In the genomic region with DNA sequence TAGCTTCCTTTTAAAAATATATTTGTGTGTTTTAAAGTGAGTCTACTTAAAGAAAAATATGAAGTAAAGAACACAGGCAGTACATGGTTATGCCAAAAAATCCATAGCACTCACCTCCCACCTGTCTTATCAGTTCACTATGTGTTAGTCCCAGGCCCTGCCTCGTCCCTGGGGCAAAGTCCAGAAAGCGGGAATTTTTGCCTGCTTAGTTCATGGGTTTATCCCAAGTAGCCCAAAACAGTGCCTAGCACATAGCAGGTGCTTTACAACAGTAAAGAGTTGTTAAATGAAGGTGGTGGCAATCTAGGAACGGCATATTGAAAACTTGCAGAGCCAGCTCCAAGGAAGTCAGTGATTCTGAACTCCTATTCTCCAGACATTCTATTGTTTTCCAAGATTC, we compare ENCODE assay signal across 23 cellular contexts.
"Had no signal": no experiment of that assay in that cellular context is flagged by ENCODE, and none has a peak within 500 bp of the region (broad histone marks: within the 10 kb centered on the region; RNA-seq: fewer than 3 reads in every experiment).

No MANE protein-coding gene starts in this region.

- DNase-seq: activated CD4-positive, alpha-beta T cell treated with anti-CD3 and anti-CD28 coated beads for 36 hours; activated CD4-positive, alpha-beta T cell treated with anti-CD3 and anti-CD28 coated beads, Interleukin-2, amount 50 U/mL, for 4 hours; activated CD8-positive, alpha-beta memory T cell treated with anti-CD3 and anti-CD28 coated beads, Interleukin-2, amount 50 U/mL, for 48 hours; activated naive CD4-positive, alpha-beta T cell treated with Interleukin-2 at 50 U/mL for 16 hours; activated naive CD8-positive, alpha-beta T cell treated with anti-CD3 and anti-CD28 coated beads, Interleukin-2, amount 10 ng/mL, durations not matched to agents 7 days and 5 days; activated T-cell treated with anti-CD3 and anti-CD28 coated beads, Interleukin-2, amount 50 U/mL, for 4 hours; amniotic stem cell; cortex of kidney; heart left ventricle; kidney; naive thymus-derived CD4-positive, alpha-beta T cell; stimulated activated CD4-positive, alpha-beta T cell treated with anti-CD3 and anti-CD28 coated beads, Interleukin-2, amount 100 ng/mL, for 48 hours; stimulated activated CD8-positive, alpha-beta memory T cell treated with anti-CD3 and anti-CD28 coated beads, Interleukin-4, amount 100 ng/mL, for 48 hours; stimulated activated naive B cell treated with anti-CD40 and anti-IgM and Interleukin-4, amounts not matched to agents 10 μg/mL and 1 μg/mL and 100 μg/mL, for 72 hours; T-helper 9 cell; testis; trophoblast cell had no signal

- H3K36me3 Mint-ChIP-seq: activated naive CD8-positive, alpha-beta T cell treated with anti-CD3 and anti-CD28 coated beads, Interleukin-2, amount 10 ng/mL, durations not matched to agents 7 days and 5 days; stimulated activated naive B cell treated with anti-CD40 and anti-IgM and Interleukin-4, amounts not matched to agents 10 μg/mL and 1 μg/mL and 100 μg/mL, for 72 hours; WTC11 had no signal

- H3K27me3 ChIP-seq: heart left ventricle, testis, vagina had no signal

- H3K27ac Mint-ChIP-seq: activated CD4-positive, alpha-beta T cell treated with anti-CD3 and anti-CD28 coated beads for 36 hours; activated naive CD8-positive, alpha-beta T cell treated with anti-CD3 and anti-CD28 coated beads, Interleukin-2, amount 10 ng/mL, durations not matched to agents 7 days and 5 days; activated T-helper 2 cell treated with anti-CD3 and anti-CD28 coated beads, Interferon-gamma antibody, Interleukin-2, Interleukin-4, amounts not matched to agents 10 μg/mL and 5 μg/mL and 100 μg/mL, durations not matched to agents 14 hours and 24 hours and 36 hours; naive thymus-derived CD4-positive, alpha-beta T cell; stimulated activated naive B cell treated with anti-CD40 and anti-IgM and Interleukin-4, amounts not matched to agents 10 μg/mL and 1 μg/mL and 100 μg/mL, for 72 hours; WTC11 had no signal

- H3K27ac ChIP-seq: epithelial cell of prostate, heart left ventricle, testis, vagina had no signal

- H3K27me3 Mint-ChIP-seq: activated naive CD8-positive, alpha-beta T cell treated with anti-CD3 and anti-CD28 coated beads, Interleukin-2, amount 10 ng/mL, durations not matched to agents 7 days and 5 days had no signal

- H3K9me3 Mint-ChIP-seq: activated naive CD8-positive, alpha-beta T cell treated with anti-CD3 and anti-CD28 coated beads, Interleukin-2, amount 10 ng/mL, durations not matched to agents 7 days and 5 days; activated T-cell treated with anti-CD3 and anti-CD28 coated beads, Interleukin-2, amount 50 U/mL, for 4 hours; activated T-helper 2 cell treated with anti-CD3 and anti-CD28 coated beads, Interferon-gamma antibody, Interleukin-2, Interleukin-4, amounts not matched to agents 10 μg/mL and 5 μg/mL and 100 μg/mL, durations not matched to agents 14 hours and 24 hours and 36 hours; WTC11 had no signal

- H3K9me3 ChIP-seq: heart left ventricle, testis, vagina had no signal

- H3K4me3 ChIP-seq: heart left ventricle, lung, smooth muscle cell, testis, vagina had no signal

- H3K36me3 ChIP-seq: heart left ventricle, vagina had no signal

- H3K4me1 ChIP-seq: vagina had no signal

- H3K4me3 Mint-ChIP-seq: activated CD4-positive, alpha-beta T cell treated with anti-CD3 and anti-CD28 coated beads for 36 hours; activated naive CD8-positive, alpha-beta T cell treated with anti-CD3 and anti-CD28 coated beads, Interleukin-2, amount 10 ng/mL, durations not matched to agents 7 days and 5 days; activated T-cell treated with anti-CD3 and anti-CD28 coated beads, Interleukin-2, amount 50 U/mL, for 4 hours; naive thymus-derived CD4-positive, alpha-beta T cell; stimulated activated naive B cell treated with anti-CD40 and anti-IgM and Interleukin-4, amounts not matched to agents 10 μg/mL and 1 μg/mL and 100 μg/mL, for 72 hours; WTC11 had no signal

- H3K4me1 Mint-ChIP-seq: activated CD4-positive, alpha-beta T cell treated with anti-CD3 and anti-CD28 coated beads for 36 hours; activated naive CD8-positive, alpha-beta T cell treated with anti-CD3 and anti-CD28 coated beads, Interleukin-2, amount 10 ng/mL, durations not matched to agents 7 days and 5 days; naive thymus-derived CD4-positive, alpha-beta T cell; stimulated activated naive B cell treated with anti-CD40 and anti-IgM and Interleukin-4, amounts not matched to agents 10 μg/mL and 1 μg/mL and 100 μg/mL, for 72 hours had no signal
